11 cellular contexts compared by ENCODE assay signal in the genomic region with DNA sequence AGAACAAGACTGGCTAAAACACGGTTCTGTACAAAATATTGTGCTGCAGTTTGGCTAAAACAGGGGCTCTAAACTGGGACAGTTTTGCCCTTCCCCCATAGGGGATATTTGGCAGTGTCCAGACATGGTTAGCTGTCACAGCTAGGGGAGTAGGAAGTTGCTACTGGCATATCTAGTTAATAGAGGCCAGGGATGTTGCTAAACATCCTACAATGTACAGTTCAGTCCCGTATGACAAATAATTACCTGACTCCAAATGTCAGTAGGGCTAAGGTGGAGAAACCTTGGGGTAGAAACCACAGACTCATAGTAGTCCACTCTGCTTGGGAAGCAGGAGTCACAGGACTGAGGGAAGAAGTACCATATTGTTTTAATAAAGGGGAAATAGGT. TPM values are rescaled to one million over a fixed set of nuclear protein-coding genes. Genes with fewer than 3 reads are reported as not detected.
DNase-seq lines count a peak whose midpoint lies in the region; ATAC-seq and TF ChIP-seq lines count a peak whose summit lies in the region.
"Had no signal": no experiment of that assay in that cellular context is flagged by ENCODE, and none has a peak within 500 bp of the region (broad histone marks: within the 10 kb centered on the region; RNA-seq: fewer than 3 reads in every experiment).

No MANE protein-coding gene starts in this region.

- no peak for TF ChIP-seq POLR2A in NB4 (IDR thresholded peaks at IDR 0.05; ENCODE audit: extremely low read depth, insufficient read length)

- no peaks in the 10 kb centered on the region for H3K9me3 ChIP-seq in colonic mucosa

- no peaks in the 10 kb centered on the region for H3K4me1 ChIP-seq in colonic mucosa

- intact Hi-C loops in colonic mucosa (cut with DNase I): no loop called here

- H3K27me3 ChIP-seq in colonic mucosa: no peaks in the 10 kb centered on the region

- H3K4me3 ChIP-seq in NB4 (ENCODE audit: low read depth, low read length): no peak overlapping the region
- no peak overlapping the region for H3K4me3 ChIP-seq in colonic mucosa
- H3K4me3 ChIP-seq in skin epidermis: no peak overlapping the region

- peak; percentile 48 for ATAC-seq in left lobe of liver
- ATAC-seq in GM18907 (IDR thresholded peaks at IDR 0.05; ENCODE audit: unreplicated experiment): no peak

- TF ChIP-seq CTCF in NB4 (IDR thresholded peaks at IDR 0.05; ENCODE audit: low read depth, low read length): no peak
- no peak for TF ChIP-seq CTCF in colonic mucosa (IDR thresholded peaks at IDR 0.05)

- H3K27ac ChIP-seq in colonic mucosa (peak overlapping the region; percentile 68), skin epidermis (peak overlapping the region; percentile 31 to 95 (median 81))
- H3K27ac ChIP-seq: C4-2B had no signal

- H3K9ac ChIP-seq in colonic mucosa (ENCODE audit: low read depth in 2 of 2, low read length in 2 of 2): peak overlapping the region in 1 of 2 donors; percentile 37

- H3K36me3 ChIP-seq in colonic mucosa: no peaks in the 10 kb centered on the region

- peak; percentile 46 for DNase-seq in NB4 (ENCODE audit: low read depth)
- DNase-seq in colonic mucosa: no peak
- no peak for DNase-seq in left lobe of liver (ENCODE audit: low spot score)
- DNase-seq in NCI-H345 (lab: John Stamatoyannopoulos, UW): no peak
- DNase-seq in NCI-H345 treated with DMSO at 0.1 percent for 48 hours (lab: John Stamatoyannopoulos, UW; ENCODE audit: unreplicated experiment): no peak
- DNase-seq in NK-92 treated with Interleukin-12 subunit alpha and Interleukin-12 subunit beta, amount 100 ng/mL, for 24 hours (lab: John Stamatoyannopoulos, UW): no peak
- DNase-seq: NCI-H2029 had no signal

RNA-seq across cellular contexts. Expression of gene WBP1L, which starts 39.8 kb away (rescaled TPM):
- total RNA-seq in colonic mucosa (10 to 100 TPM; 32.3 to 42.7 TPM), left lobe of liver (33.0 TPM)

RNA-seq across cellular contexts. Expression of gene CYP17A1, which starts 53.7 kb away (rescaled TPM):
- total RNA-seq in colonic mucosa: 1 to 10 TPM in 1 of 2 donors, not detected in 1; 7.7 TPM
- 3.7 TPM for total RNA-seq in left lobe of liver
- total RNA-seq: SK-MEL-5 had no signal
